Comparison of ENCODE assay signal across 1 cellular context in genomic region chr3:112351036-112351435, GRCh38.
TF ChIP-seq lines count a peak whose summit lies in the region.

No MANE protein-coding gene starts in this region.

TF ChIP-seq in GM23338, 12 proteins besides CTCF, POLR2A, EP300 and RAD21 (continued from another document):
- TF ChIP-seq ZNF462 (CRISPR knock-in tag; IDR thresholded peaks at IDR 0.05): no peak
